ENCODE assay signal across 18 cellular contexts in the genomic region with DNA sequence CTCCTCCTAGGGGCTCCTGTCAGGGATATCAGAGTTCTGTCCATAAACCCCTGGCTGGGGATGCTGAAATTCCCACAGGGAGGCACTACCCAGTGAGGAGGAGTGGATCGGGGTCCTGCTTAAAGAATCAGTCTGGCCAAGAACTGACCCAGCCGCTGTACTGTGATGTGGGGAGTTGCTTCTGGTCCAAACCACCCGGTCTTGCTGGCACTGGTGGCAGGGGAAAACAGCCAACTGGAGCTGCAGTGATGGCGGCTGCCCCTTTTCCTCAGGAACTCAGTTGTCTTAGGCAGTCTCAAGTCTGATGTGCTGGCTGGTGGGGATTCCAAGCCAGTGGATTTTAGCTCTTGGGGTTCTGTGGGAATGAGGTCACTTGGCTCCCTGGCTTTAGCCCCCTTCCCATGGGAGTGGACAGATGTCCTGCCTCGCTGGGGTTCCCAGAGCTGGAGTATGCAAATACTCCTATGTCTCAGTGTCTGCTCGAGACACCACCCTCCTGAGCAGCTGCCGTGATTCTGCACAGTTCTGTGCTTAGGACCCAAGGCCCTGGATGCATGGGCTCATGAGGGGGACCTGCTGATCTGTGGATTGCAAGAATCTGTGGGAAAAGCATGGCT.
"Had no signal": no experiment of that assay in that cellular context is flagged by ENCODE, and none has a peak within 500 bp of the region (broad histone marks: within the 10 kb centered on the region; RNA-seq: fewer than 3 reads in every experiment).

No MANE protein-coding gene starts in this region.

- H3K36me3 ChIP-seq: tibial artery had no signal

- H3K4me1 ChIP-seq: tibial artery had no signal

- ATAC-seq: activated CD4-positive, alpha-beta T cell treated with anti-CD3 and anti-CD28 coated beads for 36 hours; mucosa of descending colon; stimulated activated naive CD8-positive, alpha-beta T cell treated with anti-CD3 and anti-CD28 coated beads, Interleukin-15, Interleukin-2, amounts not matched to agents 100 U/mL and 50 U/mL, for 24 hours had no signal

- DNase-seq: activated B cell treated with CpG ODN at 0.5 μM for 24 hours; activated CD4-positive, alpha-beta T cell treated with anti-CD3 and anti-CD28 coated beads for 36 hours; activated CD4-positive, alpha-beta T cell treated with anti-CD3 and anti-CD28 coated beads, Interleukin-2, amount 50 U/mL, for 4 hours; activated CD8-positive, alpha-beta memory T cell treated with anti-CD3 and anti-CD28 coated beads for 24 hours; activated naive CD4-positive, alpha-beta T cell treated with Interleukin-2 at 50 U/mL for 16 hours; activated naive CD8-positive, alpha-beta T cell treated with anti-CD3 and anti-CD28 coated beads for 36 hours; activated T-cell treated with anti-CD3 and anti-CD28 coated beads, Interleukin-2, amount 50 U/mL, for 48 hours; dermis blood vessel endothelial cell; effector CD8-positive, alpha-beta T cell; erythroblast; foreskin fibroblast; mesenchymal stem cell; mucosa of descending colon; naive B cell; stimulated activated CD4-positive, alpha-beta T cell treated with anti-CD3 and anti-CD28 coated beads, Interleukin-12 subunit alpha, Interleukin-12 subunit beta, amount 100 ng/mL, for 4 hours; stimulated activated CD4-positive, alpha-beta T cell treated with anti-CD3 and anti-CD28 coated beads, Interleukin-4, amount 100 ng/mL, for 4 hours; stimulated activated naive CD8-positive, alpha-beta T cell treated with anti-CD3 and anti-CD28 coated beads, Interleukin-15, Interleukin-2, amounts not matched to agents 100 U/mL and 50 U/mL, for 24 hours; tibial artery had no signal

- H3K4me3 ChIP-seq: mucosa of descending colon, tibial artery had no signal

- H3K27me3 ChIP-seq: tibial artery had no signal

- H3K27ac ChIP-seq: tibial artery had no signal
